8 cellular contexts compared by ENCODE assay signal in genomic region chr10:102450374-102451104, GRCh38. TPM values are rescaled to one million over a fixed set of nuclear protein-coding genes. Genes with fewer than 3 reads are reported as not detected.
A peak's percentile ranks its signal among the peaks of the same experiment; 100 is the strongest.
DNase-seq lines count a peak whose midpoint lies in the region; TF ChIP-seq lines count a peak whose summit lies in the region.

No MANE protein-coding gene starts in this region.

- no peaks in the 10 kb centered on the region for H3K36me3 ChIP-seq in ES-I3 (ENCODE audit: insufficient read depth, low read length)
- peaks cover 3% of the 10 kb centered on the region; the same call in 1 of the 2 replicates for H3K36me3 ChIP-seq in SJSA1
- no peaks in the 10 kb centered on the region for H3K36me3 ChIP-seq in suprapubic skin

- peak overlapping the region; percentile 89 for H3K9ac ChIP-seq in ES-I3 (ENCODE audit: low read depth, low read length)

- WGBS in suprapubic skin, result 2% methylated on average over 12 of the region's 104 CpGs

- DNase-seq in H4 (ENCODE audit: low spot score) (peak; percentile 63), LoVo (ENCODE audit: low spot score) (peak; percentile 79), SJSA1 (ENCODE audit: low read depth in 1 of 2, low spot score in 2 of 2) (peak; percentile 65 to 81), germinal center (ENCODE audit: low spot score) (peak; percentile 91), nucleus accumbens (lab: John Stamatoyannopoulos, UW) (peak in 54 of 56 donors; percentile 27 to 88 (median 66)), suprapubic skin (ENCODE audit: low spot score in 2 of 2) (peak in 1 of 2 donors; percentile 84)
- DNase-seq in activated naive CD4-positive, alpha-beta T cell (lab: John Stamatoyannopoulos, UW), result peak; percentile 44 to 87 (median 66)

- no peak for TF ChIP-seq EP300 in suprapubic skin (IDR thresholded peaks at IDR 0.05)

- no peak for TF ChIP-seq CTCF in suprapubic skin (IDR thresholded peaks at IDR 0.05)

- H3K9me3 ChIP-seq in ES-I3 (ENCODE audit: control insufficient read depth, insufficient read depth, low read length) (no peaks in the 10 kb centered on the region; the same call in 1 of the 2 replicates), SJSA1 (replicated peaks) (peaks cover 3% of the 10 kb centered on the region; the same call in 1 of the 2 replicates), suprapubic skin (no peaks in the 10 kb centered on the region)

- peaks cover 16% of the 10 kb centered on the region for H3K4me1 ChIP-seq in ES-I3 (ENCODE audit: insufficient read depth, low read length)
- H3K4me1 ChIP-seq in SJSA1 (replicated peaks), result peaks cover 41% of the 10 kb centered on the region
- H3K4me1 ChIP-seq in suprapubic skin, result peaks cover 21% of the 10 kb centered on the region

- no peaks in the 10 kb centered on the region for H3K27me3 ChIP-seq in SJSA1 (replicated peaks)
- no peaks in the 10 kb centered on the region for H3K27me3 ChIP-seq in suprapubic skin

- TF ChIP-seq POLR2A in suprapubic skin (IDR thresholded peaks at IDR 0.05), result peak; percentile 8 to 41

- H3K27ac ChIP-seq in SJSA1 (no peak overlapping the region), suprapubic skin (peak overlapping the region; percentile 91)

- H3K4me3 ChIP-seq in SJSA1 (peak overlapping the region; percentile 78), suprapubic skin (peak overlapping the region; percentile 93)

RNA-seq across cellular contexts. Expression of gene C10orf95, which starts 0.8 kb away (rescaled TPM):
- not detected in 2 replicates for total RNA-seq in H4 (2014; rRNA removed; shearing (Covaris generic))
- not detected in 2 replicates for total RNA-seq in SJSA1 (2014; rRNA removed; shearing (Covaris generic))
- 1 to 10 TPM; 1.4 to 7.1 (median 5.4) TPM for total RNA-seq in suprapubic skin

RNA-seq across cellular contexts. Expression of gene CUEDC2, which starts 18.2 kb away (rescaled TPM):
- 47.4 and 64.5 TPM in 2 replicates for total RNA-seq in H4 (2014; rRNA removed; shearing (Covaris generic))
- 50.7 and 57.9 TPM in 2 replicates for total RNA-seq in SJSA1 (2014; rRNA removed; shearing (Covaris generic))
- 10 to 100 TPM; 25.0 to 61.2 (median 40.2) TPM for total RNA-seq in suprapubic skin

RNA-seq across cellular contexts. Expression of gene FBXL15, which starts 29.9 kb away (rescaled TPM):
- total RNA-seq in H4 (2014; rRNA removed; shearing (Covaris generic)), result 7.3 and 10.3 TPM in 2 replicates
- total RNA-seq in SJSA1 (2014; rRNA removed; shearing (Covaris generic)), result 11.0 and 40.1 TPM in 2 replicates
- total RNA-seq in suprapubic skin, result 10 to 100 TPM; 12.5 to 17.9 (median 13.8) TPM

RNA-seq across cellular contexts. Expression of gene PSD, which starts 32.0 kb away (rescaled TPM):
- total RNA-seq in H4 (2014; rRNA removed; shearing (Covaris generic)), result 0.06 TPM in 1 of 2 replicates, not detected in the other
- total RNA-seq in SJSA1 (2014; rRNA removed; shearing (Covaris generic)), result 0.08 TPM in 1 of 2 replicates, not detected in the other
- total RNA-seq in suprapubic skin, result 1 to 10 TPM; 1.7 to 4.8 (median 2.1) TPM

RNA-seq across cellular contexts. Expression of gene ACTR1A, which starts 52.0 kb away (rescaled TPM):
- 100 and 172 TPM in 2 replicates for total RNA-seq in H4 (2014; rRNA removed; shearing (Covaris generic))
- 117 and 126 TPM in 2 replicates for total RNA-seq in SJSA1 (2014; rRNA removed; shearing (Covaris generic))
- total RNA-seq in suprapubic skin, result 100 to 1,000 TPM in 3 of 4 donors, 10 to 100 TPM in 1; 71.5 to 108 (median 105) TPM
